22 cellular contexts compared by ENCODE assay signal in the genomic region with DNA sequence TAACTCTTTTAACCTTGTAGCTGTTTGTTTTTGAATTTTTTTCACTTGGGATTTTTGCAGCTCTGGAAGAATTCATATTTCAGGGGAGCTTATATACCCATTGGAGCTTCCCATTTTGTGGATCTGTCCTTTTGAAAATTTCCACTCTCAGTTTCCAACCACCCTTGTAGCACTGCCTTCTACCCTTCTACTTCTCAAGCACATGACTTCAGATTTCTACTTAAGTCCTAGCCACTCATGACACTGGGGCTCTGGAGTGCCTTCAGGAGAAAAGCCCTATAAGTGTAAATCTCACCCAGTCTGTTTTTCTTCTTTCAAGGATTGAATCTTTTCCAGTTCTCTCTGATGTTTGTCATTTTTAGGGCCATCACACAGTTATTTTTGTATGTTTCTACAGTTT.
"Had no signal": no experiment of that assay in that cellular context is flagged by ENCODE, and none has a peak within 500 bp of the region (broad histone marks: within the 10 kb centered on the region; RNA-seq: fewer than 3 reads in every experiment).

No MANE protein-coding gene starts in this region.

- H3K27me3 ChIP-seq: SJSA1 had no signal

- H3K4me1 ChIP-seq: SJSA1 had no signal

- ATAC-seq: K562 had no signal

- H3K36me3 ChIP-seq: SJSA1 had no signal

- H3K4me3 ChIP-seq: K562, SJSA1, SK-N-MC had no signal

- DNase-seq: Kasumi-1, MM.1S, NCI-H1092 treated with DMSO at 0.1 percent for 48 hours, NCI-H1436, NCI-H187, NCI-H2029, NCI-H2081 treated with DMSO at 0.1 percent for 48 hours, NCI-H2171, NCI-H226, NCI-H446, NCI-H510A, NCI-H524 treated with DMSO at 0.1 percent for 48 hours, NCI-H69, NCI-H774, Right ventricle myocardium superior, RPMI8226, SIG-M5 had no signal

- H3K9me3 ChIP-seq: SJSA1 had no signal

- H3K27ac ChIP-seq: HL-60, KMS-11, SJSA1, SK-N-MC had no signal
